ENCODE assay signal across 8 cellular contexts in the genomic region with DNA sequence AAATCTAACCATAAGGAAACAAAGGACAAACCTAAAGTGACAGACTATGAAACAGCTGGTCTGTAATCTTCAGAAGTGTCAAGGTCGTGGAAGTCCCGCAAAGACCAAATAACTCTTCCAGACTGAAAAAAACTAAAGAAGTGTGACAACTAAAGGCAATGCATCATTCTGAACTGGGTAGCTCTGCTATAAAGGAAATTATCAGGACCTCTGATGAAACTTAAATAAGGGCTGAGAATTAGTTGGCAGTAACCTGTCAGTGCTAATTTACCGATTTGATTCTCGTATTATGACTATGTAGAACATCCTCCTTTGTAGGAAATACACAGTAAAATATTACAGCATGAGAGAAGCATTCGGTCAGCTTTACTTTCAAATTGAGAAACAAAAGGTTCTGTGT.
A peak's percentile ranks its signal among the peaks of the same experiment; 100 is the strongest.
DNase-seq lines count a peak whose midpoint lies in the region; ATAC-seq, FAIRE-seq and TF ChIP-seq lines count a peak whose summit lies in the region.
"Not testable (repeated sequence)": the region's sequence is repeated elsewhere in the genome, so short reads cannot be mapped to it uniquely, and the experiment has no call there.

No MANE protein-coding gene starts in this region.

- H3K27ac ChIP-seq in K562 (ENCODE audit: extremely low read depth, low read depth, low read length) = not testable (repeated sequence)

- peaks cover 13% of the 10 kb centered on the region for H3K36me3 Mint-ChIP-seq in activated B cell treated with CpG ODN at 0.5 μM for 24 hours (ENCODE audit: low read depth)

- not testable (repeated sequence) for H3K9me3 ChIP-seq in K562 (replicated peaks; ENCODE audit: control insufficient read depth, insufficient read depth, low read depth, low read length)

- not testable (repeated sequence) for TF ChIP-seq EP300 in K562 (IDR thresholded peaks at IDR 0.05; ENCODE audit: low read length)

- H3K4me1 ChIP-seq in K562 (replicated peaks in 1 of 2; ENCODE audit: control insufficient read depth in 2 of 2, insufficient read depth in 2 of 2, low read length in 2 of 2) = peaks cover 0 to 11% of the 10 kb centered on the region in 2 experiments; a peak in 2 of 5 replicates

- not testable (repeated sequence) for H2AFZ ChIP-seq in K562 (ENCODE audit: low read depth, low read length)

- in situ Hi-C loops in K562 (cut with MboI) = not testable (repeated sequence)

- ATAC-seq in GM18511 (IDR thresholded peaks at IDR 0.05; ENCODE audit: unreplicated experiment) (peak; percentile 40), GM19463 (IDR thresholded peaks at IDR 0.05; ENCODE audit: unreplicated experiment) (peak; percentile 54), HG02759 (IDR thresholded peaks at IDR 0.05; ENCODE audit: unreplicated experiment) (peak; percentile 45), HG03378 (IDR thresholded peaks at IDR 0.05; ENCODE audit: unreplicated experiment) (peak; percentile 58), activated B cell treated with CpG ODN at 0.5 μM for 24 hours (ENCODE audit: low read depth) (peak; percentile 37), left colon (peak; percentile 23)
- ATAC-seq in K562 = not testable (repeated sequence)

- H3K27me3 Mint-ChIP-seq in activated B cell treated with CpG ODN at 0.5 μM for 24 hours = not testable (repeated sequence)

- H3K4me2 ChIP-seq in K562 (ENCODE audit: insufficient read depth, low read length) = not testable (repeated sequence)

- not testable (repeated sequence) for BruUV-seq in K562 (replicated peaks; lab: Mats Ljungman, UMichigan)

- H3K79me2 ChIP-seq in K562 (ENCODE audit: control insufficient read depth, insufficient read depth, low read length) = peaks cover 23% of the 10 kb centered on the region; the same call in 2 of the 3 replicates

- no CpG with 5 or more reads among the region's 5 CpGs for WGBS in K562 (ENCODE audit: insufficient coverage, low coverage, missing lambda C conversion rate)

- CTCF ChIA-PET in activated B cell treated with CpG ODN at 0.5 μM for 24 hours (lab: Charles Lee); K562 (lab: Yijun Ruan, JAX; ENCODE audit: low intra/inter-chr PET ratio): not testable (repeated sequence)

- peaks cover 59% of the 10 kb centered on the region for H3K4me1 Mint-ChIP-seq in activated B cell treated with CpG ODN at 0.5 μM for 24 hours

- TF ChIP-seq RAD21 in K562 (CRISPR knock-in tag; conservative IDR thresholded peaks at IDR 0.05 in 1 of 2, IDR thresholded peaks at IDR 0.05 in 1 of 2) = not testable (repeated sequence)

- not testable (repeated sequence) for H3K4me3 ChIP-seq in K562

- not testable (repeated sequence) for TF ChIP-seq POLR2A in K562 (conservative IDR thresholded peaks at IDR 0.05)

- H3K9me1 ChIP-seq in K562 (ENCODE audit: control insufficient read depth, insufficient read depth, low read length) = not testable (repeated sequence)

- not testable (repeated sequence) for DNase-seq in activated B cell treated with CpG ODN at 0.5 μM for 24 hours; K562 (ENCODE audit: extremely low read depth in 1 of 4, low spot score in 3 of 4); left colon; urothelium cell line (ENCODE audit: low spot score)

- not testable (repeated sequence) for H3K27ac Mint-ChIP-seq in activated B cell treated with CpG ODN at 0.5 μM for 24 hours

- not testable (repeated sequence) for H3K4me3 Mint-ChIP-seq in activated B cell treated with CpG ODN at 0.5 μM for 24 hours

- POLR2A ChIA-PET in activated B cell treated with CpG ODN at 0.5 μM for 24 hours (lab: Charles Lee); K562 (lab: Yijun Ruan, JAX): not testable (repeated sequence)

- FAIRE-seq in K562 (lab: Jason Lieb, UNC) (peak; percentile 75), urothelium cell line (lab: Jason Lieb, UNC) (peak; percentile 44)

- not testable (repeated sequence) for H3K27me3 ChIP-seq in K562 (ENCODE audit: control insufficient read depth in 2 of 2, insufficient read depth in 2 of 2, low read length in 2 of 2)

- not testable (repeated sequence) for H3K9ac ChIP-seq in K562 (ENCODE audit: insufficient read depth in 1 of 2, low read depth in 2 of 2, low read length in 2 of 2)

- intact Hi-C loops in activated B cell treated with CpG ODN at 0.5 μM for 24 hours (cut with micrococcal nuclease) = loop anchor here (2.0 kb wide), 1 partner anchor 14 kb away; no protein-coding TSS in a partner anchor
- intact Hi-C loops in K562 (cut with micrococcal nuclease); left colon (cut with DNase I, micrococcal nuclease): not testable (repeated sequence)

- not testable (repeated sequence) for TF ChIP-seq CTCF in activated B cell treated with CpG ODN at 0.5 μM for 24 hours (IDR thresholded peaks at IDR 0.05); K562 (IDR thresholded peaks at IDR 0.05 in 2 of 3, conservative IDR thresholded peaks at IDR 0.05 in 1 of 3; ENCODE audit: insufficient read depth in 2 of 3, low read depth in 1 of 3, low read length in 3 of 3)

- not testable (repeated sequence) for H3K36me3 ChIP-seq in K562 (ENCODE audit: control insufficient read depth, insufficient read depth, low read length)

- not testable (repeated sequence) for H3K9me3 Mint-ChIP-seq in activated B cell treated with CpG ODN at 0.5 μM for 24 hours

- not testable (repeated sequence) for H4K20me1 ChIP-seq in K562 (replicated peaks; ENCODE audit: control insufficient read depth, insufficient read depth, low read length)
